8 cellular contexts compared by ENCODE assay signal in the genomic region with DNA sequence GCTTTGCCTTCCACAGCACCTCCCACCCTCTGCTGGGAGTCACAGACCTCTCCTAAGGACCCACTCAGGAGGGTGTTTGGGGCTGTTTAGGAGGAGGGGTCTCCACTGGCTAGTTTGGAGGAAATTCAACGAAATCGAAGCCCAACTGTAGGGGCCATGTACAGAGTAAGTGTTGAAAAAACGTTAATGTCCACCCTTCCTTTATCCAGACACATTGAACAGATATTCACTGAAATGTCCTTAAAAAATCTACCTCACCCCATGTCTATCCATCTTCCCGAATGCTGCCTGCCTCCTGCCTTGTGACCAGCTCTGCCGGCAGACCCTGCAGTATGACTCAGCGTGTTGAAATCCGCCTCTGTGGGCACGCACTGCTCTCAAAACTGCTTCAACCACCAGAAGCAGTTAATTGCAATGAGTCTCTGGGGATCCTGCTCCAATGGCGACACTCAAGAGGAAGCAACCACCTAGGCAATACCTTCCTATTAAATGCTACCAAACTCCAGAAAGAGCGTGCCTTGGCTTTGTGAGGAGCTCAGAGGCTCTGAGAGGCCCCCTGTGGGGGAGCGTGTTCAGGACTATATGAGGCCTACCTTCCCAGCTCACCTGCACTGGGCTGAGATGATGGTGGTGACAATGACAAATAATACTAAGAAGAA.
DNase-seq lines count a peak whose midpoint lies in the region; ATAC-seq and TF ChIP-seq lines count a peak whose summit lies in the region.

No MANE protein-coding gene starts in this region.

- H3K18ac ChIP-seq in IMR-90 (ENCODE audit: low read depth, low read length): peak overlapping the region; percentile 94

- H2AK9ac ChIP-seq in IMR-90 (replicated peaks; ENCODE audit: low read depth, low read length, poor library complexity): peak overlapping the region; percentile 100

- H2BK15ac ChIP-seq in IMR-90 (ENCODE audit: low read depth, low read length): peak overlapping the region; percentile 99

- in situ Hi-C loops in IMR-90 (cut with MboI; ENCODE audit: low sequenced_read_pairs): no loop called here
- in situ Hi-C loops in SK-MEL-5 (cut with HindIII; ENCODE audit: low pct_unique_long_range_greater_than_20kb, low sequenced_read_pairs): no loop called here

- DNase-seq in BJ (ENCODE audit: low read depth): peak; percentile 80
- DNase-seq in IMR-90: peak; percentile 96
- peak; percentile 82 for DNase-seq in SK-MEL-5 (ENCODE audit: low read depth, low spot score)
- peak; percentile 90 for DNase-seq in fibroblast of the aortic adventitia (ENCODE audit: low read depth)
- no peak for DNase-seq in neural progenitor cell (ENCODE audit: low spot score)
- DNase-seq in activated CD4-positive, alpha-beta T cell treated with anti-CD3 and anti-CD28 coated beads for 1 hour: no peak
- DNase-seq in activated T-cell treated with anti-CD3 and anti-CD28 coated beads for 4 hours: no peak

- peaks cover 6% of the 10 kb centered on the region for H3F3A ChIP-seq in neural progenitor cell (ENCODE audit: low read depth)

- H3K9me1 ChIP-seq in IMR-90 (ENCODE audit: insufficient read depth, low read length): peaks cover 27% of the 10 kb centered on the region

- H3K27ac Mint-ChIP-seq in neural progenitor cell: peak overlapping the region; percentile 82

- no peaks in the 10 kb centered on the region for H3K9me3 Mint-ChIP-seq in neural progenitor cell

- TSS peak; percentile 57 for BruUV-seq in IMR-90 (replicated peaks; lab: Mats Ljungman, UMichigan)

- H3K4me3 Mint-ChIP-seq in neural progenitor cell: no peak overlapping the region

- CTCF ChIA-PET in BJ (lab: Yijun Ruan, JAX): interaction anchor here (1.7 to 2.6 kb wide), 3 partner anchors 9 to 212 kb away, joined by 7 to 14 read pairs (median 7); no protein-coding TSS in a partner anchor
- CTCF ChIA-PET in IMR-90 (lab: Yijun Ruan, JAX): interaction anchor here (1.1 to 1.2 kb wide), 2 partner anchors 61 to 63 kb away, joined by 5 to 6 read pairs; a partner anchor contains a TSS

- H2AFZ ChIP-seq in IMR-90 (replicated peaks; ENCODE audit: low read length, poor library complexity) (peak overlapping the region; percentile 84), neural progenitor cell (replicated peaks) (peak overlapping the region; percentile 30)

- no peak for TF ChIP-seq CTCF in BJ (IDR thresholded peaks at IDR 0.05; ENCODE audit: insufficient read depth, low read depth, low read length)
- TF ChIP-seq CTCF in IMR-90 (conservative IDR thresholded peaks at IDR 0.05; ENCODE audit: low read depth, low read length): no peak
- no peak for TF ChIP-seq CTCF in fibroblast of the aortic adventitia (IDR thresholded peaks at IDR 0.05; ENCODE audit: insufficient read depth, low read length)
- TF ChIP-seq CTCF in neural progenitor cell (IDR thresholded peaks at IDR 0.05): no peak

- H3K9me3 ChIP-seq in IMR-90 (ENCODE audit: control insufficient read depth, insufficient read depth, low read length) (no peaks in the 10 kb centered on the region), neural progenitor cell (ENCODE audit: low read depth) (no peaks in the 10 kb centered on the region)

- H3K9ac ChIP-seq in IMR-90 (ENCODE audit: low read depth, low read length) (peak overlapping the region; percentile 52), neural progenitor cell (no peak overlapping the region)

- peak overlapping the region; percentile 92 for H4K5ac ChIP-seq in IMR-90 (ENCODE audit: low read depth, low read length)

- peak overlapping the region; percentile 99 for H2BK120ac ChIP-seq in IMR-90 (ENCODE audit: low read depth, low read length)

- no peaks in the 10 kb centered on the region for H3K79me2 ChIP-seq in neural progenitor cell (ENCODE audit: low read depth)

- no peak for TF ChIP-seq RAD21 in IMR-90 (IDR thresholded peaks at IDR 0.05; ENCODE audit: low read length)

- H3K4me1 ChIP-seq in IMR-90 (ENCODE audit: control insufficient read depth, insufficient read depth, low read length) (peaks cover 42% of the 10 kb centered on the region), neural progenitor cell (peaks cover 8% of the 10 kb centered on the region)

- H3K27me3 ChIP-seq in BJ (ENCODE audit: control insufficient read depth, insufficient read depth, low read length): no peaks in the 10 kb centered on the region
- no peaks in the 10 kb centered on the region for H3K27me3 ChIP-seq in IMR-90 (ENCODE audit: control insufficient read depth, insufficient read depth, low read length)
- H3K27me3 ChIP-seq in neural progenitor cell: no peaks in the 10 kb centered on the region

- POLR2A ChIA-PET in BJ (lab: Charles Lee) (no interaction called here), IMR-90 (lab: Charles Lee; ENCODE audit: unreplicated experiment) (interaction anchor here (0.6 to 1.9 kb wide), 5 partner anchors 8 to 63 kb away, joined by 3 to 7 read pairs (median 5); a partner anchor contains a TSS)

- intact Hi-C loops in IMR-90 (cut with micrococcal nuclease): loop anchor here (1.0 kb wide), 1 partner anchor 61 kb away; a partner anchor contains a TSS

- H4K91ac ChIP-seq in IMR-90 (ENCODE audit: insufficient read depth, low read depth, low read length): peak overlapping the region; percentile 99

- H3K79me1 ChIP-seq in IMR-90 (ENCODE audit: low read depth in 1 of 2, low read length in 2 of 2): peaks cover 29 to 61% of the 10 kb centered on the region in 2 experiments

- H3K36me3 Mint-ChIP-seq in neural progenitor cell: no peaks in the 10 kb centered on the region

- peak overlapping the region; percentile 79 to 96 for H4K8ac ChIP-seq in IMR-90 (ENCODE audit: low read depth in 2 of 2, low read length in 2 of 2)

- peak overlapping the region; percentile 99 for H2BK5ac ChIP-seq in IMR-90 (ENCODE audit: low read depth, low read length, poor library complexity, severe bottlenecking)

- peak; percentile 39; the same call in 1 of the 2 replicates for TF ChIP-seq POLR2A in IMR-90 (IDR thresholded peaks at IDR 0.05; ENCODE audit: low read depth, low read length)

- H3K4me1 Mint-ChIP-seq in neural progenitor cell: peaks cover 31% of the 10 kb centered on the region

- H4K20me1 ChIP-seq in IMR-90 (ENCODE audit: insufficient read depth, low read length): no peaks in the 10 kb centered on the region
- no peaks in the 10 kb centered on the region for H4K20me1 ChIP-seq in neural progenitor cell (ENCODE audit: low read depth)

- peak overlapping the region; percentile 99 for H3K14ac ChIP-seq in IMR-90 (replicated peaks; ENCODE audit: low read depth, low read length)

- dilution Hi-C loops in IMR-90 (cut with HindIII; ENCODE audit: low sequenced_read_pairs, unreplicated experiment): no loop called here

- H3K36me3 ChIP-seq in BJ (ENCODE audit: control insufficient read depth, insufficient read depth, low read length) (no peaks in the 10 kb centered on the region), IMR-90 (ENCODE audit: control insufficient read depth, insufficient read depth, low read length) (no peaks in the 10 kb centered on the region), neural progenitor cell (no peaks in the 10 kb centered on the region)

- H3K4me2 ChIP-seq in IMR-90 (ENCODE audit: low read depth, low read length): peak overlapping the region; percentile 44
- H3K4me2 ChIP-seq in neural progenitor cell: no peak overlapping the region

- H3K27ac ChIP-seq in IMR-90 (ENCODE audit: insufficient read depth, low read length): peak overlapping the region; percentile 91
- H3K27ac ChIP-seq in neural progenitor cell: no peak overlapping the region

- H3K4ac ChIP-seq in IMR-90 (ENCODE audit: low read depth, low read length): peak overlapping the region; percentile 99

- WGBS in IMR-90 (ENCODE audit: extremely low coverage in 2 of 2, insufficient read length in 1 of 2), 2 experiments: 0% methylated on average over 3 of the region's 11 CpGs; no CpG with 5 or more reads in 1 of the 2 experiments

- peak overlapping the region; percentile 99 for H2AK5ac ChIP-seq in IMR-90 (ENCODE audit: low read depth, low read length)

- ATAC-seq in IMR-90 (ENCODE audit: low read depth) (peak; percentile 55), GM19324 (IDR thresholded peaks at IDR 0.05; ENCODE audit: low FRiP score, unreplicated experiment) (no peak)

- no peaks in the 10 kb centered on the region for H3K27me3 Mint-ChIP-seq in neural progenitor cell (ENCODE audit: insufficient read depth, low read depth)

- H3K23ac ChIP-seq in IMR-90 (ENCODE audit: low read depth, low read length): peak overlapping the region; percentile 94

- H2BK20ac ChIP-seq in IMR-90 (ENCODE audit: low read depth, low read length): peak overlapping the region; percentile 98

- H3K56ac ChIP-seq in IMR-90 (ENCODE audit: extremely low read depth, insufficient read depth, low read length): peak overlapping the region; percentile 93

- no peak overlapping the region for H3K4me3 ChIP-seq in BJ (ENCODE audit: low read depth, low read length)
- H3K4me3 ChIP-seq in IMR-90 (ENCODE audit: insufficient read depth, low read depth, low read length): no peak overlapping the region
- no peak overlapping the region for H3K4me3 ChIP-seq in fibroblast of the aortic adventitia (ENCODE audit: low read depth, low read length)
- no peak overlapping the region for H3K4me3 ChIP-seq in neural progenitor cell

TF ChIP-seq in IMR-90, 13 proteins besides CTCF, POLR2A, EP300 and RAD21 (continues in another document):
- TF ChIP-seq CHD1 (IDR thresholded peaks at IDR 0.05; ENCODE audit: low read depth, low read length): no peak
- no peak for TF ChIP-seq RCOR1 (IDR thresholded peaks at IDR 0.05; ENCODE audit: insufficient replicate concordance, low read length)
- TF ChIP-seq BHLHE40 (IDR thresholded peaks at IDR 0.05; ENCODE audit: low read depth, low read length): peak; percentile 73
- peak; percentile 85 for TF ChIP-seq NFE2L2 (IDR thresholded peaks at IDR 0.05; ENCODE audit: low read depth, low read length)
- TF ChIP-seq, protein P1, sequence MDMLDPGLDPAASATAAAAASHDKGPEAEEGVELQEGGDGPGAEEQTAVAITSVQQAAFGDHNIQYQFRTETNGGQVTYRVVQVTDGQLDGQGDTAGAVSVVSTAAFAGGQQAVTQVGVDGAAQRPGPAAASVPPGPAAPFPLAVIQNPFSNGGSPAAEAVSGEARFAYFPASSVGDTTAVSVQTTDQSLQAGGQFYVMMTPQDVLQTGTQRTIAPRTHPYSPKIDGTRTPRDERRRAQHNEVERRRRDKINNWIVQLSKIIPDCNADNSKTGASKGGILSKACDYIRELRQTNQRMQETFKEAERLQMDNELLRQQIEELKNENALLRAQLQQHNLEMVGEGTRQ (IDR thresholded peaks at IDR 0.05; ENCODE audit: low read depth, low read length): peak; percentile 42; the same call in 1 of the 2 replicates
- TF ChIP-seq RFX5 (IDR thresholded peaks at IDR 0.05; ENCODE audit: low read depth, low read length): no peak
- TF ChIP-seq MAZ (IDR thresholded peaks at IDR 0.05; ENCODE audit: borderline replicate concordance, low read depth, low read length): peak; percentile 48; the same call in 1 of the 2 replicates
- TF ChIP-seq MXI1 (IDR thresholded peaks at IDR 0.05; ENCODE audit: borderline replicate concordance, low read depth, low read length): no peak
- TF ChIP-seq MAFK (IDR thresholded peaks at IDR 0.05; ENCODE audit: low read depth, low read length): peak; percentile 41; the same call in 1 of the 2 replicates

Comparison
In these comparisons a context has a peak if more than half of its experiments do, and no peak if none do; other contexts are left out.
1. DNase-seq: peak in BJ (single experiment), IMR-90 (single experiment), SK-MEL-5 (single experiment) and fibroblast of the aortic adventitia (single experiment); none in neural progenitor cell (single experiment), activated CD4-positive, alpha-beta T cell treated with anti-CD3 and anti-CD28 coated beads for 1 hour (single experiment) and activated T-cell treated with anti-CD3 and anti-CD28 coated beads for 4 hours (single experiment).